In the genomic region with DNA sequence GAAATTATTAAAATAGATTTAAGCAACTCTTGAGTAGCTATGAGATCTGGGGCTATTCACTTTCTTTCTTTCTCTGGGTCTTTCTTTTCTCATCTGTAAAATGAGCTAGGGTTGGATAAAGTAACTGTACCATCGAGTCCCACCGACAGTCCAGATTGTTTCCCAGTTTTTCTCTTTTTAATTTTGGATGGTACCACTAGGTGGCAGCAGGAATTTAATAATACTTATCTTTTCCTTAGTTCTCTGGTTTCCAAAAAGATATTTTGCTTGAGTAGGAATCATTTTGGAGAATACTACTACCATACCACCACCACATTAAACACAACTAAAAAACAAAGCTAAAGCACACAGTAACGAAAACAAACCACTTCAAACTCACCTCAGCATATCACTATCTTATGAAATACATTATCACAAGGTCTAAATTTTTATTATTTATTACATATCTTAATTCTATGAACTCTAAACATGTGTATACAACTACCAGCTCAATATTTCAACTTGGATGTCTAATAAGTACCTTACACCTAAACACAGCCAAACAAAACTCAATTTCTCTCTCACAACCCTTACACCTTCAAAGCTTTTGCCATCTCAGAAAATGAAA, we compare ENCODE assay signal across 8 cellular contexts.
DNase-seq lines count a peak whose midpoint lies in the region; ATAC-seq, FAIRE-seq and TF ChIP-seq lines count a peak whose summit lies in the region.

No MANE protein-coding gene starts in this region.

- no peaks in the 10 kb centered on the region for H3K36me3 ChIP-seq in heart right ventricle

- FAIRE-seq in urothelium cell line (lab: Jason Lieb, UNC): no peak
- no peak for FAIRE-seq in GM12892 (lab: Jason Lieb, UNC)

- no peaks in the 10 kb centered on the region for H3K27me3 ChIP-seq in heart right ventricle

- TF ChIP-seq POLR2A in GM12892 (IDR thresholded peaks at IDR 0.05; ENCODE audit: low read depth, low read length): no peak

- intact Hi-C loops in heart right ventricle (cut with DNase I) (loop anchor here in 7 of 10 donors (5.0 to 10.0 kb wide), 5 partner anchors 702 to 1482 kb away; a partner anchor contains a TSS), cardiac septum (cut with DNase I) (loop anchor here (10.0 kb wide), 3 partner anchors 612 to 882 kb away; no protein-coding TSS in a partner anchor)

- no peaks in the 10 kb centered on the region for H3K9me3 ChIP-seq in heart right ventricle

- peak in 8 of 9 donors; percentile 14 to 63 (median 52) for TF ChIP-seq CTCF in heart right ventricle (IDR thresholded peaks at IDR 0.05)

- H3K27ac ChIP-seq in heart right ventricle: no peak overlapping the region

- no peaks in the 10 kb centered on the region for H3K4me1 ChIP-seq in heart right ventricle

- DNase-seq in heart right ventricle: no peak
- no peak for DNase-seq in cardiac septum (ENCODE audit: low spot score)
- DNase-seq in OCI-M1 (lab: John Stamatoyannopoulos, UW): peak; percentile 55
- DNase-seq in foreskin melanocyte: peak; percentile 19
- DNase-seq in urothelium cell line (ENCODE audit: low spot score): peak; percentile 23
- DNase-seq in putamen (ENCODE audit: low spot score): no peak
- no peak for DNase-seq in GM12892 (ENCODE audit: insufficient read length)

- no peak overlapping the region for H3K4me3 ChIP-seq in heart right ventricle

- WGBS in heart right ventricle, 2 donors: 22 to 26% methylated on average over 3 of the region's 3 CpGs

- ATAC-seq in heart right ventricle (no peak), GM18907 (IDR thresholded peaks at IDR 0.05; ENCODE audit: unreplicated experiment) (no peak)

Comparison
In these comparisons a context has a peak if more than half of its experiments do, and no peak if none do; other contexts are left out.
1. DNase-seq: peak in OCI-M1 (single experiment), foreskin melanocyte (single experiment) and urothelium cell line (single experiment); none in heart right ventricle (0 of 2), cardiac septum (single experiment), putamen (single experiment) and GM12892 (single experiment).